Comparison of ENCODE assay signal across 29 cellular contexts in genomic region chr19:55663846-55664536, GRCh38.
"Had no signal": no experiment of that assay in that cellular context is flagged by ENCODE, and none has a peak within 500 bp of the region (broad histone marks: within the 10 kb centered on the region; RNA-seq: fewer than 3 reads in every experiment).

No MANE protein-coding gene starts in this region.

- H3K27ac Mint-ChIP-seq: dendritic cell treated with granulocyte-macrophage colony-stimulating factor and Interleukin-4, amounts not matched to agents 40 ng/mL and 50 ng/mL, for 4 days; nephron; stimulated activated naive B cell treated with anti-CD40 and anti-IgM and Interleukin-4, amounts not matched to agents 10 μg/mL and 1 μg/mL and 100 μg/mL, for 72 hours had no signal

- H3K27me3 Mint-ChIP-seq: activated CD8-positive, alpha-beta T cell treated with anti-CD3 and anti-CD28 coated beads for 36 hours; activated naive CD8-positive, alpha-beta T cell treated with anti-CD3 and anti-CD28 coated beads, Interleukin-2, amount 50 U/mL, for 24 hours; dendritic cell treated with granulocyte-macrophage colony-stimulating factor and Interleukin-4, amounts not matched to agents 40 ng/mL and 50 ng/mL, for 4 days; stimulated activated naive B cell treated with anti-CD40 and anti-IgM and Interleukin-4, amounts not matched to agents 10 μg/mL and 1 μg/mL and 100 μg/mL, for 72 hours; T-helper 17 cell had no signal

- H3K27ac ChIP-seq: breast epithelium, epithelial cell of prostate, esophagus squamous epithelium, left lung, pancreas, prostate gland, sigmoid colon, stomach, thyroid gland had no signal

- H3K4me1 ChIP-seq: pancreas had no signal

- H3K9me3 ChIP-seq: breast epithelium, esophagus squamous epithelium, left lung, pancreas, prostate gland, sigmoid colon, stomach, thyroid gland had no signal

- H3K9me3 Mint-ChIP-seq: activated CD8-positive, alpha-beta T cell treated with anti-CD3 and anti-CD28 coated beads for 36 hours; activated naive CD8-positive, alpha-beta T cell treated with anti-CD3 and anti-CD28 coated beads, Interleukin-2, amount 50 U/mL, for 24 hours; activated T-cell treated with anti-CD3 and anti-CD28 coated beads, Interleukin-2, amount 50 U/mL, for 72 hours; dendritic cell treated with granulocyte-macrophage colony-stimulating factor and Interleukin-4, amounts not matched to agents 40 ng/mL and 50 ng/mL, for 4 days; nephron; stimulated activated naive B cell treated with anti-CD40 and anti-IgM and Interleukin-4, amounts not matched to agents 10 μg/mL and 1 μg/mL and 100 μg/mL, for 72 hours had no signal

- DNase-seq: activated CD4-positive, alpha-beta T cell treated with anti-CD3 and anti-CD28 coated beads, Interleukin-2, amount 50 U/mL, for 1 hour; activated CD4-positive, CD25-positive, alpha-beta regulatory T cell treated with anti-CD3 and anti-CD28 coated beads, Interleukin-2, amount 50 U/mL, for 72 hours; activated CD8-positive, alpha-beta T cell treated with anti-CD3 and anti-CD28 coated beads for 36 hours; activated effector memory CD4-positive, alpha-beta T cell treated with Interleukin-2 at 50 U/mL for 16 hours; activated naive CD4-positive, alpha-beta T cell treated with Interleukin-2 at 50 U/mL for 16 hours; activated naive CD8-positive, alpha-beta T cell treated with anti-CD3 and anti-CD28 coated beads, Interleukin-2, amount 50 U/mL, for 24 hours; activated T-cell treated with anti-CD3 and anti-CD28 coated beads, Interleukin-2, amount 50 U/mL, for 72 hours; central memory CD4-positive, alpha-beta T cell; esophagus squamous epithelium; foreskin melanocyte; mesendoderm; retina; sigmoid colon; small intestine; stimulated activated CD4-positive, alpha-beta T cell treated with anti-CD3 and anti-CD28 coated beads, Interleukin-1b, Interleukin-23, amount 100 ng/mL, for 48 hours; stimulated activated CD4-positive, alpha-beta T cell treated with anti-CD3 and anti-CD28 coated beads, Interleukin-4, amount 100 ng/mL, for 4 hours; stimulated activated CD8-positive, alpha-beta memory T cell treated with anti-CD3 and anti-CD28 coated beads, Interleukin-4, amount 100 ng/mL, for 48 hours; stimulated activated naive B cell treated with anti-CD40 and anti-IgM and Interleukin-4, amounts not matched to agents 10 μg/mL and 1 μg/mL and 100 μg/mL, for 72 hours; stomach; T-helper 17 cell; thyroid gland had no signal

- FAIRE-seq: pancreas, small intestine had no signal

- H3K4me3 Mint-ChIP-seq: activated CD8-positive, alpha-beta T cell treated with anti-CD3 and anti-CD28 coated beads for 36 hours; activated naive CD8-positive, alpha-beta T cell treated with anti-CD3 and anti-CD28 coated beads, Interleukin-2, amount 50 U/mL, for 24 hours; activated T-cell treated with anti-CD3 and anti-CD28 coated beads, Interleukin-2, amount 50 U/mL, for 72 hours; dendritic cell treated with granulocyte-macrophage colony-stimulating factor and Interleukin-4, amounts not matched to agents 40 ng/mL and 50 ng/mL, for 4 days; nephron; T-helper 17 cell had no signal

- ATAC-seq: activated CD8-positive, alpha-beta T cell treated with anti-CD3 and anti-CD28 coated beads for 36 hours; activated naive CD8-positive, alpha-beta T cell treated with anti-CD3 and anti-CD28 coated beads, Interleukin-2, amount 50 U/mL, for 24 hours; activated T-cell treated with anti-CD3 and anti-CD28 coated beads, Interleukin-2, amount 50 U/mL, for 72 hours; left lung; pancreas; stimulated activated naive B cell treated with anti-CD40 and anti-IgM and Interleukin-4, amounts not matched to agents 10 μg/mL and 1 μg/mL and 100 μg/mL, for 72 hours; T-helper 17 cell had no signal

- H3K4me3 ChIP-seq: breast epithelium, esophagus squamous epithelium, left lung, lung, pancreas, prostate gland, sigmoid colon, stomach, thyroid gland had no signal

- H3K27me3 ChIP-seq: breast epithelium, esophagus squamous epithelium, left lung, pancreas, sigmoid colon, stomach, thyroid gland had no signal
